Comparison of ENCODE assay signal across 8 cellular contexts in genomic region chr1:226882187-226882586, GRCh38. TPM values are rescaled to one million over a fixed set of nuclear protein-coding genes. Genes with fewer than 3 reads are reported as not detected.
DNase-seq lines count a peak whose midpoint lies in the region; ATAC-seq and TF ChIP-seq lines count a peak whose summit lies in the region.
"Had no signal": no experiment of that assay in that cellular context is flagged by ENCODE, and none has a peak within 500 bp of the region (broad histone marks: within the 10 kb centered on the region; RNA-seq: fewer than 3 reads in every experiment).

No MANE protein-coding gene starts in this region.

- no peak overlapping the region for H3K4me3 ChIP-seq in colonic mucosa
- no peak overlapping the region for H3K4me3 ChIP-seq in sigmoid colon

- peaks cover 16 to 48% (median 44%) of the 10 kb centered on the region in 3 donors for H3K4me1 Mint-ChIP-seq in IgD-negative memory B cell

- no peak for TF ChIP-seq EP300 in sigmoid colon (IDR thresholded peaks at IDR 0.05)

- TF ChIP-seq CTCF in colonic mucosa (IDR thresholded peaks at IDR 0.05) (no peak), sigmoid colon (IDR thresholded peaks at IDR 0.05) (no peak)

- H3K27me3 Mint-ChIP-seq in IgD-negative memory B cell, result no peaks in the 10 kb centered on the region

- peak overlapping the region; percentile 44 to 90 (median 68) for H3K4me3 Mint-ChIP-seq in IgD-negative memory B cell

- H3K27me3 ChIP-seq in colonic mucosa (no peaks in the 10 kb centered on the region), sigmoid colon (no peaks in the 10 kb centered on the region)

- H3K27ac ChIP-seq in colonic mucosa, result peak overlapping the region; percentile 21
- peak overlapping the region; percentile 6 to 54 (median 30) for H3K27ac ChIP-seq in sigmoid colon

- peak; percentile 4 for ATAC-seq in GM19351 (IDR thresholded peaks at IDR 0.05; ENCODE audit: unreplicated experiment)
- ATAC-seq in GM18520 (IDR thresholded peaks at IDR 0.05; ENCODE audit: unreplicated experiment), result no peak

- H3K4me1 ChIP-seq in colonic mucosa, result peaks cover 14% of the 10 kb centered on the region
- peaks cover 0 to 12% (median 0%) of the 10 kb centered on the region in 4 donors for H3K4me1 ChIP-seq in sigmoid colon

- H3K9ac ChIP-seq in colonic mucosa (ENCODE audit: low read depth in 2 of 2, low read length in 2 of 2), result peak overlapping the region in 1 of 2 donors; percentile 48

- H3K9me3 Mint-ChIP-seq in IgD-negative memory B cell, result no peaks in the 10 kb centered on the region

- intact Hi-C loops in colonic mucosa (cut with DNase I), result no loop called here
- intact Hi-C loops in sigmoid colon (cut with DNase I), result no loop called here

- peak overlapping the region; percentile 73 to 94 (median 92) for H3K27ac Mint-ChIP-seq in IgD-negative memory B cell

- H3K9me3 ChIP-seq in colonic mucosa (no peaks in the 10 kb centered on the region), sigmoid colon (no peaks in the 10 kb centered on the region)

- WGBS in sigmoid colon, 2 donors, result 43 to 52% methylated on average over 5 of the region's 5 CpGs

- TF ChIP-seq POLR2A in sigmoid colon (IDR thresholded peaks at IDR 0.05), result no peak

- DNase-seq in colonic mucosa, result no peak
- no peak for DNase-seq in sigmoid colon
- DNase-seq in mesenteric fat pad (ENCODE audit: low spot score), result no peak
- DNase-seq in NCI-H2107 (lab: John Stamatoyannopoulos, UW), result no peak
- DNase-seq: SHP77 treated with DMSO at 0.1 percent for 48 hours had no signal

- H3K36me3 ChIP-seq in colonic mucosa (no peaks in the 10 kb centered on the region), sigmoid colon (peaks cover 10 to 69% (median 13%) of the 10 kb centered on the region in 4 donors)

- peaks cover 15% of the 10 kb centered on the region for H3K36me3 Mint-ChIP-seq in IgD-negative memory B cell

RNA-seq across cellular contexts. Expression of gene PSEN2, which starts 11.8 kb away (rescaled TPM):
- polyA plus RNA-seq in IgD-negative memory B cell (16.1 TPM), sigmoid colon (10 to 100 TPM in 2 of 3 donors, 1 to 10 TPM in 1; 4.4 to 16.9 (median 10.8) TPM)
- total RNA-seq in colonic mucosa (10 to 100 TPM; 16.6 to 18.1 TPM), sigmoid colon (10 to 100 TPM; 23.2 to 56.8 (median 32.8) TPM), mesenteric fat pad (30.9 TPM)

RNA-seq across cellular contexts. Expression of gene COQ8A, which starts 57.9 kb away (rescaled TPM):
- polyA plus RNA-seq in IgD-negative memory B cell, result 57.4 TPM
- 10 to 100 TPM; 56.3 to 58.1 TPM for total RNA-seq in colonic mucosa
- total RNA-seq in sigmoid colon, result 100 to 1,000 TPM in 2 of 4 donors, 10 to 100 TPM in 2; 57.8 to 129 (median 91.6) TPM
- polyA plus RNA-seq in sigmoid colon, result 10 to 100 TPM; 20.3 to 60.2 (median 20.4) TPM
- 62.0 TPM for total RNA-seq in mesenteric fat pad
